ENCODE assay signal across 14 cellular contexts in the genomic region with DNA sequence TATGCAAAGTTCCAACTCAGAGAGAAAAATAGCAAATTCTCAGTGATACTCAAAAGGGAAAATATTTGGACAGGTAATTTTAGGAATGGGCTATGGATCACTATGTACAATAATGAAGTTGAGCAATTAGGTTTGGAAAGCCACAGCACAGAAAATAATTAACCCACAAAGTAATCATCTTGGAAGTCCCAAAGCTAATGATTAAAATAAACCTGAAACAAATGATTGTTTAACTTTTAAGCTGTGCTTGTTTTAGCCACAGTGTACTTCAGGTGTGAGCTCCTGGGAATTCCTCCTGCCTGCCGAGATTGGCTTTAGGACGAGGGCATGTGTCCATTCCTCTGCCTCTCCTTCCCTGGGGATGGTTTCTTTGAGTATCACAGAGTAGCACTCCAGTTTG.
DNase-seq lines count a peak whose midpoint lies in the region; ATAC-seq and TF ChIP-seq lines count a peak whose summit lies in the region.
"Had no signal": no experiment of that assay in that cellular context is flagged by ENCODE, and none has a peak within 500 bp of the region (broad histone marks: within the 10 kb centered on the region; RNA-seq: fewer than 3 reads in every experiment).

No MANE protein-coding gene starts in this region.

- H3K9me3 Mint-ChIP-seq in brain (no peaks in the 10 kb centered on the region), neural crest cell (no peaks in the 10 kb centered on the region)

- H3K9me3 ChIP-seq in tibial artery (no peaks in the 10 kb centered on the region), aorta (ENCODE audit: control insufficient read depth, low read length) (peaks cover 3% of the 10 kb centered on the region)
- H3K9me3 ChIP-seq: BE2C had no signal

- H3K36me3 Mint-ChIP-seq in brain, result no peaks in the 10 kb centered on the region
- no peaks in the 10 kb centered on the region for H3K36me3 Mint-ChIP-seq in neural crest cell (ENCODE audit: low read depth)
- H3K36me3 Mint-ChIP-seq: CD8-positive, alpha-beta memory T cell had no signal

- peak; percentile 66 for DNase-seq in kidney tubule cell (ENCODE audit: low spot score)
- DNase-seq in neural crest cell (ENCODE audit: low read depth, low spot score), result no peak
- no peak for DNase-seq in tibial artery
- no peak for DNase-seq in putamen (ENCODE audit: low spot score)
- DNase-seq in DMS79 treated with DMSO at 0.1 percent for 48 hours (lab: John Stamatoyannopoulos, UW), result no peak
- no peak for DNase-seq in aorta
- DNase-seq: BE2C; CD8-positive, alpha-beta memory T cell; HCEC 1CT; NCI-H1417 treated with DMSO at 0.1 percent for 48 hours; NCI-H2029; NCI-H524; SHP77 had no signal

- no peak for ATAC-seq in aorta (ENCODE audit: low FRiP score)

- peak overlapping the region; percentile 39 to 97 (median 92) for H3K27ac Mint-ChIP-seq in brain
- H3K27ac Mint-ChIP-seq in neural crest cell (ENCODE audit: unreplicated experiment), result peak overlapping the region; percentile 79
- H3K27ac Mint-ChIP-seq: CD8-positive, alpha-beta memory T cell had no signal

- H3K27ac ChIP-seq in tibial artery, result no peak overlapping the region
- H3K27ac ChIP-seq in aorta (ENCODE audit: low read depth in 1 of 2, low read length in 2 of 2), result no peak overlapping the region

- H3K4me1 ChIP-seq in tibial artery, result no peaks in the 10 kb centered on the region
- no peaks in the 10 kb centered on the region for H3K4me1 ChIP-seq in aorta (ENCODE audit: control insufficient read depth in 1 of 2, insufficient read depth in 2 of 2, low read length in 2 of 2)
- H3K4me1 ChIP-seq: BE2C had no signal

- H3K4me3 Mint-ChIP-seq in brain, result peak overlapping the region in 2 of 5 experiments; percentile 20 to 66
- H3K4me3 Mint-ChIP-seq in neural crest cell, result peak overlapping the region; percentile 63
- H3K4me3 Mint-ChIP-seq: CD8-positive, alpha-beta memory T cell had no signal

- H3K27me3 Mint-ChIP-seq in brain (peaks cover 2% of the 10 kb centered on the region), neural crest cell (ENCODE audit: low read depth) (no peaks in the 10 kb centered on the region)

- no peaks in the 10 kb centered on the region for H3K36me3 ChIP-seq in tibial artery
- H3K36me3 ChIP-seq in aorta (ENCODE audit: control insufficient read depth in 1 of 2, insufficient read depth in 2 of 2, low read length in 1 of 2), result no peaks in the 10 kb centered on the region
- H3K36me3 ChIP-seq: BE2C had no signal

- H3K4me3 ChIP-seq in tibial artery, result no peak overlapping the region
- no peak overlapping the region for H3K4me3 ChIP-seq in aorta (ENCODE audit: low read length in 2 of 2)

- intact Hi-C loops in tibial artery (cut with DNase I; ENCODE audit: low total_unique reads), result no loop called here
- intact Hi-C loops in aorta (cut with DNase I), result no loop called here

- TF ChIP-seq CTCF in brain (conservative IDR thresholded peaks at IDR 0.05) (no peak), neural crest cell (conservative IDR thresholded peaks at IDR 0.05) (no peak), tibial artery (IDR thresholded peaks at IDR 0.05) (no peak)

- H3K27me3 ChIP-seq in tibial artery (no peaks in the 10 kb centered on the region), aorta (ENCODE audit: control insufficient read depth in 1 of 2, insufficient read depth in 2 of 2, low read length in 1 of 2) (no peaks in the 10 kb centered on the region)
- H3K27me3 ChIP-seq: BE2C had no signal

- H3K4me1 Mint-ChIP-seq in brain, result peaks cover 88% of the 10 kb centered on the region
- peaks cover 63% of the 10 kb centered on the region for H3K4me1 Mint-ChIP-seq in neural crest cell
- H3K4me1 Mint-ChIP-seq: CD8-positive, alpha-beta memory T cell had no signal

- WGBS in aorta, 2 donors, result 84 to 85% methylated on average over 2 of the region's 2 CpGs
